In the genomic region with DNA sequence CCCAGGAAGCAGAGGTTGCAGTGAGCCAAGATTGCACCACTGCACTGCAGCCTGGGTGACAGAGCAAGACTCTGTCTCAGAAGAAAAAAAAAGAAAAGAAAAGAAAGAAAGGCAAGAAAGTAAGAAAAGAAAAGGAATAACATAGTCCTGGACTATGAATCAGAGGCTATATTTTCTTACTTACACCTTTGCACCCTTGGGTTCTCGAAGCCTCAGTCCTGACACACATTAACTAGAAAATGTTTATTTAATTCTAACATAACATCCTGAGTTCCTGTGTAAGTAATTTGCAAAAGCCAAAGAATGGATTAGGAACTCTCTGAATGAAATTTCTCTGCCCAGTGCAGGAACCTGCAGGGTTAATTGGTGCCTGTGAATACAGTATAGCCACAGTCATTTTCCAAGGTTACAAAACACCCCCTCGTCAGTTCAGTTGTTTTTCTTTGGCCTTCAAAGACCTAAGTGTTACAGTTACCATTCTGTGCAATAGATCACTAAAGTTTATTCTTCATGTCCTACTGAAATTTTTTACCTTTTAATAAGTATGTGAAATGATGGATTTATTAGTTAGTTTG, we compare ENCODE assay signal across 16 cellular contexts.
DNase-seq lines count a peak whose midpoint lies in the region; ATAC-seq and TF ChIP-seq lines count a peak whose summit lies in the region.
"Had no signal": no experiment of that assay in that cellular context is flagged by ENCODE, and none has a peak within 500 bp of the region (broad histone marks: within the 10 kb centered on the region; RNA-seq: fewer than 3 reads in every experiment).

No MANE protein-coding gene starts in this region.

- intact Hi-C loops in posterior vena cava (cut with DNase I) = no loop called here

- H3K4me3 Mint-ChIP-seq in stimulated activated effector memory CD8-positive, alpha-beta T cell treated with anti-CD3 and anti-CD28 coated beads, Interleukin-12 subunit alpha, Interleukin-12 subunit beta, amount 100 ng/mL, for 72 hours = no peak overlapping the region
- H3K4me3 Mint-ChIP-seq: CD4-positive, alpha-beta memory T cell; GM23338; H9; HFFc6 had no signal

- no peaks in the 10 kb centered on the region for H3K4me1 Mint-ChIP-seq in stimulated activated effector memory CD8-positive, alpha-beta T cell treated with anti-CD3 and anti-CD28 coated beads, Interleukin-12 subunit alpha, Interleukin-12 subunit beta, amount 100 ng/mL, for 72 hours
- H3K4me1 Mint-ChIP-seq: CD4-positive, alpha-beta memory T cell had no signal

- H3K27ac ChIP-seq in VCaP = peak overlapping the region; percentile 60

- no peak for TF ChIP-seq CTCF in VCaP (conservative IDR thresholded peaks at IDR 0.05)

- peak; percentile 59 for DNase-seq in kidney glomerular epithelial cell (lab: John Stamatoyannopoulos, UW)
- no peak for DNase-seq in left lobe of liver (ENCODE audit: low spot score)
- DNase-seq in renal cortical epithelial cell (ENCODE audit: low read depth) = peak; percentile 81
- no peak for DNase-seq in HCEC 1CT
- no peak for DNase-seq in stimulated activated effector memory CD8-positive, alpha-beta T cell treated with anti-CD3 and anti-CD28 coated beads, Interleukin-12 subunit alpha, Interleukin-12 subunit beta, amount 100 ng/mL, for 72 hours (ENCODE audit: low spot score in 2 of 2)
- DNase-seq in activated T-cell treated with anti-CD3 and anti-CD28 coated beads, Interleukin-2, amount 50 U/mL, for 48 hours = no peak
- no peak for DNase-seq in posterior vena cava (ENCODE audit: low spot score)
- DNase-seq: C1 segment of cervical spinal cord; CD4-positive, alpha-beta memory T cell; COR-L47; DMS153; DND-41; H9; HFFc6 had no signal

- H3K27ac Mint-ChIP-seq in stimulated activated effector memory CD8-positive, alpha-beta T cell treated with anti-CD3 and anti-CD28 coated beads, Interleukin-12 subunit alpha, Interleukin-12 subunit beta, amount 100 ng/mL, for 72 hours = no peak overlapping the region
- H3K27ac Mint-ChIP-seq: CD4-positive, alpha-beta memory T cell; GM23338; H9; HFFc6 had no signal

- peak; percentile 56 for ATAC-seq in left lobe of liver
- no peak for ATAC-seq in stimulated activated effector memory CD8-positive, alpha-beta T cell treated with anti-CD3 and anti-CD28 coated beads, Interleukin-12 subunit alpha, Interleukin-12 subunit beta, amount 100 ng/mL, for 72 hours
- ATAC-seq: GM23338 had no signal

- no peaks in the 10 kb centered on the region for H3K9me3 Mint-ChIP-seq in stimulated activated effector memory CD8-positive, alpha-beta T cell treated with anti-CD3 and anti-CD28 coated beads, Interleukin-12 subunit alpha, Interleukin-12 subunit beta, amount 100 ng/mL, for 72 hours
- H3K9me3 Mint-ChIP-seq: GM23338, H9 had no signal

- no peaks in the 10 kb centered on the region for H3K36me3 Mint-ChIP-seq in stimulated activated effector memory CD8-positive, alpha-beta T cell treated with anti-CD3 and anti-CD28 coated beads, Interleukin-12 subunit alpha, Interleukin-12 subunit beta, amount 100 ng/mL, for 72 hours
- H3K36me3 Mint-ChIP-seq: CD4-positive, alpha-beta memory T cell had no signal

Comparison
In these comparisons a context has a peak if more than half of its experiments do, and no peak if none do; other contexts are left out.
1. DNase-seq: peak in kidney glomerular epithelial cell (single experiment) and renal cortical epithelial cell (single experiment); none in left lobe of liver (single experiment), HCEC 1CT (single experiment), stimulated activated effector memory CD8-positive, alpha-beta T cell treated with anti-CD3 and anti-CD28 coated beads, Interleukin-12 subunit alpha, Interleukin-12 subunit beta, amount 100 ng/mL, for 72 hours (0 of 2), activated T-cell treated with anti-CD3 and anti-CD28 coated beads, Interleukin-2, amount 50 U/mL, for 48 hours (0 of 2) and posterior vena cava (single experiment).